Comparison of ENCODE assay signal across 1 cellular context in the genomic region with DNA sequence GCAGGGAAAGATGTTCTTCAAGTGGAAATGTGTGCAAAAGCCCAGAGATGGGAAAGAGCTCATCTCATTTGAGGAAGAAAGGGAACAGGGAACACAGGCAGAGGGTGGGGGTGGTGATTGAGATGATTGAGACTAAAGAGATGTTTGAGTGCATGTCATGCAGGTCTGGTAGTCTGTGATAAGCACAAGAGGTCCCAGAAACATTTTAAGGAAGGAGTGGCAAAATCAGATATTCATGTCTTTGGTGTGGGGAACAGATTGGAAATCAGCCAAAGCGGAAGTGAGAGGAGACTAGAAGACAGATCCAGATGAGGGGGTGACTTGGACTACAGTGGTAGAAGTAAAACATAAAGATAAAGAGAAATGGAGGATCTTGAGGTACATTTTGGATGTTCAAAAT.
A peak's percentile ranks its signal among the peaks of the same experiment; 100 is the strongest.
TF ChIP-seq lines count a peak whose summit lies in the region.

No MANE protein-coding gene starts in this region.

TF ChIP-seq in K562, 482 proteins besides CTCF, POLR2A, EP300 and RAD21 (continued from another document and continues in another):
- TF ChIP-seq, protein P1, sequence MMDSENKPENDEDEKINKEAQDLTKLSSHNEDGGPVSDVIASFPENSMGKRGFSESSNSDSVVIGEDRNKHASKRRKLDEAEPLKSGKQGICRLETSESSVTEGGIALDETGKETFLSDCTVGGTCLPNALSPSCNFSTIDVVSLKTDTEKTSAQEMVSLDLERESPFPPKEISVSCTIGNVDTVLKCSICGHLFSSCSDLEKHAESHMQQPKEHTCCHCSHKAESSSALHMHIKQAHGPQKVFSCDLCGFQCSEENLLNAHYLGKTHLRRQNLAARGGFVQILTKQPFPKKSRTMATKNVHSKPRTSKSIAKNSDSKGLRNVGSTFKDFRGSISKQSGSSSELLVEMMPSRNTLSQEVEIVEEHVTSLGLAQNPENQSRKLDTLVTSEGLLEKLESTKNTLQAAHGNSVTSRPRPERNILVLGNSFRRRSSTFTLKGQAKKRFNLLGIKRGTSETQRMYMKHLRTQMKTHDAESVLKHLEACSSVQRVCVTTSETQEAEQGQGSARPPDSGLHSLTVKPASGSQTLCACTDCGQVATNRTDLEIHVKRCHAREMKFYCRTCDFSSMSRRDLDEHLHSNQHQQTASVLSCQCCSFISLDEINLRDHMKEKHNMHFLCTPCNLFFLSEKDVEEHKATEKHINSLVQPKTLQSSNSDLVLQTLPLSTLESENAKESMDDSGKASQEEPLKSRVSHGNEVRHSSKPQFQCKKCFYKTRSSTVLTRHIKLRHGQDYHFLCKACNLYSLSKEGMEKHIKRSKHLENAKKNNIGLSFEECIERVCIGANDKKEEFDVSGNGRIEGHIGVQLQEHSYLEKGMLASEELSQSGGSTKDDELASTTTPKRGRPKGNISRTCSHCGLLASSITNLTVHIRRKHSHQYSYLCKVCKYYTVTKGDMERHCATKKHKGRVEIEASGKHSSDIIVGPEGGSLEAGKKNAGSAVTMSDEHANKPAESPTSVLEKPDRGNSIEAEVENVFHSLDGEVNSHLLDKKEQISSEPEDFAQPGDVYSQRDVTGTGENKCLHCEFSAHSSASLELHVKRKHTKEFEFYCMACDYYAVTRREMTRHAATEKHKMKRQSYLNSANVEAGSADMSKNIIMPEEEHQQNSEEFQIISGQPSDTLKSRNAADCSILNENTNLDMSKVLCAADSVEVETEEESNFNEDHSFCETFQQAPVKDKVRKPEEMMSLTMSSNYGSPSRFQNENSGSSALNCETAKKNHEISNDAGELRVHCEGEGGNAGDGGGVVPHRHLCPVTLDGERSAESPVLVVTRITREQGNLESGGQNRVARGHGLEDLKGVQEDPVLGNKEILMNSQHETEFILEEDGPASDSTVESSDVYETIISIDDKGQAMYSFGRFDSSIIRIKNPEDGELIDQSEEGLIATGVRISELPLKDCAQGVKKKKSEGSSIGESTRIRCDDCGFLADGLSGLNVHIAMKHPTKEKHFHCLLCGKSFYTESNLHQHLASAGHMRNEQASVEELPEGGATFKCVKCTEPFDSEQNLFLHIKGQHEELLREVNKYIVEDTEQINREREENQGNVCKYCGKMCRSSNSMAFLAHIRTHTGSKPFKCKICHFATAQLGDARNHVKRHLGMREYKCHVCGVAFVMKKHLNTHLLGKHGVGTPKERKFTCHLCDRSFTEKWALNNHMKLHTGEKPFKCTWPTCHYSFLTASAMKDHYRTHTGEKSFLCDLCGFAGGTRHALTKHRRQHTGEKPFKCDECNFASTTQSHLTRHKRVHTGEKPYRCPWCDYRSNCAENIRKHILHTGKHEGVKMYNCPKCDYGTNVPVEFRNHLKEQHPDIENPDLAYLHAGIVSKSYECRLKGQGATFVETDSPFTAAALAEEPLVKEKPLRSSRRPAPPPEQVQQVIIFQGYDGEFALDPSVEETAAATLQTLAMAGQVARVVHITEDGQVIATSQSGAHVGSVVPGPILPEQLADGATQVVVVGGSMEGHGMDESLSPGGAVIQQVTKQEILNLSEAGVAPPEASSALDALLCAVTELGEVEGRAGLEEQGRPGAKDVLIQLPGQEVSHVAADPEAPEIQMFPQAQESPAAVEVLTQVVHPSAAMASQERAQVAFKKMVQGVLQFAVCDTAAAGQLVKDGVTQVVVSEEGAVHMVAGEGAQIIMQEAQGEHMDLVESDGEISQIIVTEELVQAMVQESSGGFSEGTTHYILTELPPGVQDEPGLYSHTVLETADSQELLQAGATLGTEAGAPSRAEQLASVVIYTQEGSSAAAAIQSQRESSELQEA (IDR thresholded peaks at IDR 0.05; ENCODE audit: low read depth): no peak
- TF ChIP-seq XRCC5 (IDR thresholded peaks at IDR 0.05; ENCODE audit: low read depth, low read length) (no peak), MTF1 (CRISPR knock-in tag; IDR thresholded peaks at IDR 0.05; ENCODE audit: borderline replicate concordance) (no peak), ATF1 (CRISPR knock-in tag; IDR thresholded peaks at IDR 0.05) (no peak), ATF1 (tag; IDR thresholded peaks at IDR 0.05) (no peak), RCOR1 (IDR thresholded peaks at IDR 0.05; ENCODE audit: borderline replicate concordance in 1 of 2, low read depth in 2 of 2, low read length in 2 of 2) (0 out of 4 replicates have a peak, but pooled peaks of 1 of the 2 experiments have one; percentile 22), PHB2 (IDR thresholded peaks at IDR 0.05; ENCODE audit: low read depth) (no peak), ZSCAN32 (CRISPR knock-in tag; IDR thresholded peaks at IDR 0.05) (no peak), CSDE1 (IDR thresholded peaks at IDR 0.05) (no peak), CBX2 (IDR thresholded peaks at IDR 0.05; ENCODE audit: insufficient read depth, low read length, poor library complexity, severe bottlenecking) (no peak), HDAC6 (IDR thresholded peaks at IDR 0.05; ENCODE audit: low read depth, low read length) (no peak), MYC (IDR thresholded peaks at IDR 0.05; ENCODE audit: low read depth, low read length) (no peak), MYC (CRISPR knock-in tag; IDR thresholded peaks at IDR 0.05; ENCODE audit: borderline replicate concordance, low read depth) (no peak), CREBBP (IDR thresholded peaks at IDR 0.05; ENCODE audit: low read depth, low read length) (no peak), L3MBTL2 (IDR thresholded peaks at IDR 0.05) (no peak), PYGO2 (tag; IDR thresholded peaks at IDR 0.05) (0 out of 2 replicates have a peak, but pooled peaks have one; percentile 27), IRF2 (CRISPR knock-in tag; IDR thresholded peaks at IDR 0.05) (no peak), HCFC1 (IDR thresholded peaks at IDR 0.05; ENCODE audit: low read depth, low read length) (no peak), ZBED1 (IDR thresholded peaks at IDR 0.05) (no peak), OTX1 (CRISPR knock-in tag; IDR thresholded peaks at IDR 0.05) (no peak), HNRNPLL (IDR thresholded peaks at IDR 0.05; ENCODE audit: low read depth, low read length, poor library complexity, severe bottlenecking) (no peak), MCM2 (IDR thresholded peaks at IDR 0.05; ENCODE audit: low read depth) (no peak), RAD51 (IDR thresholded peaks at IDR 0.05; ENCODE audit: borderline replicate concordance, low read depth) (no peak)
- TF ChIP-seq, protein P2, sequence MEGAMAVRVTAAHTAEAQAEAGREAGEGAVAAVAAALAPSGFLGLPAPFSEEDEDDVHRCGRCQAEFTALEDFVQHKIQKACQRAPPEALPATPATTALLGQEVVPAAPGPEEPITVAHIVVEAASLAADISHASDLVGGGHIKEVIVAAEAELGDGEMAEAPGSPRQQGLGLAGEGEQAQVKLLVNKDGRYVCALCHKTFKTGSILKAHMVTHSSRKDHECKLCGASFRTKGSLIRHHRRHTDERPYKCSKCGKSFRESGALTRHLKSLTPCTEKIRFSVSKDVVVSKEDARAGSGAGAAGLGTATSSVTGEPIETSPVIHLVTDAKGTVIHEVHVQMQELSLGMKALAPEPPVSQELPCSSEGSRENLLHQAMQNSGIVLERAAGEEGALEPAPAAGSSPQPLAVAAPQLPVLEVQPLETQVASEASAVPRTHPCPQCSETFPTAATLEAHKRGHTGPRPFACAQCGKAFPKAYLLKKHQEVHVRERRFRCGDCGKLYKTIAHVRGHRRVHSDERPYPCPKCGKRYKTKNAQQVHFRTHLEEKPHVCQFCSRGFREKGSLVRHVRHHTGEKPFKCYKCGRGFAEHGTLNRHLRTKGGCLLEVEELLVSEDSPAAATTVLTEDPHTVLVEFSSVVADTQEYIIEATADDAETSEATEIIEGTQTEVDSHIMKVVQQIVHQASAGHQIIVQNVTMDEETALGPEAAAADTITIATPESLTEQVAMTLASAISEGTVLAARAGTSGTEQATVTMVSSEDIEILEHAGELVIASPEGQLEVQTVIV (CRISPR knock-in tag; IDR thresholded peaks at IDR 0.05; ENCODE audit: borderline replicate concordance): no peak
- TF ChIP-seq, protein P3, sequence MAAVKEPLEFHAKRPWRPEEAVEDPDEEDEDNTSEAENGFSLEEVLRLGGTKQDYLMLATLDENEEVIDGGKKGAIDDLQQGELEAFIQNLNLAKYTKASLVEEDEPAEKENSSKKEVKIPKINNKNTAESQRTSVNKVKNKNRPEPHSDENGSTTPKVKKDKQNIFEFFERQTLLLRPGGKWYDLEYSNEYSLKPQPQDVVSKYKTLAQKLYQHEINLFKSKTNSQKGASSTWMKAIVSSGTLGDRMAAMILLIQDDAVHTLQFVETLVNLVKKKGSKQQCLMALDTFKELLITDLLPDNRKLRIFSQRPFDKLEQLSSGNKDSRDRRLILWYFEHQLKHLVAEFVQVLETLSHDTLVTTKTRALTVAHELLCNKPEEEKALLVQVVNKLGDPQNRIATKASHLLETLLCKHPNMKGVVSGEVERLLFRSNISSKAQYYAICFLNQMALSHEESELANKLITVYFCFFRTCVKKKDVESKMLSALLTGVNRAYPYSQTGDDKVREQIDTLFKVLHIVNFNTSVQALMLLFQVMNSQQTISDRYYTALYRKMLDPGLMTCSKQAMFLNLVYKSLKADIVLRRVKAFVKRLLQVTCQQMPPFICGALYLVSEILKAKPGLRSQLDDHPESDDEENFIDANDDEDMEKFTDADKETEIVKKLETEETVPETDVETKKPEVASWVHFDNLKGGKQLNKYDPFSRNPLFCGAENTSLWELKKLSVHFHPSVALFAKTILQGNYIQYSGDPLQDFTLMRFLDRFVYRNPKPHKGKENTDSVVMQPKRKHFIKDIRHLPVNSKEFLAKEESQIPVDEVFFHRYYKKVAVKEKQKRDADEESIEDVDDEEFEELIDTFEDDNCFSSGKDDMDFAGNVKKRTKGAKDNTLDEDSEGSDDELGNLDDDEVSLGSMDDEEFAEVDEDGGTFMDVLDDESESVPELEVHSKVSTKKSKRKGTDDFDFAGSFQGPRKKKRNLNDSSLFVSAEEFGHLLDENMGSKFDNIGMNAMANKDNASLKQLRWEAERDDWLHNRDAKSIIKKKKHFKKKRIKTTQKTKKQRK (IDR thresholded peaks at IDR 0.05; ENCODE audit: borderline replicate concordance, low read depth, low read length): no peak
- TF ChIP-seq, protein P4, sequence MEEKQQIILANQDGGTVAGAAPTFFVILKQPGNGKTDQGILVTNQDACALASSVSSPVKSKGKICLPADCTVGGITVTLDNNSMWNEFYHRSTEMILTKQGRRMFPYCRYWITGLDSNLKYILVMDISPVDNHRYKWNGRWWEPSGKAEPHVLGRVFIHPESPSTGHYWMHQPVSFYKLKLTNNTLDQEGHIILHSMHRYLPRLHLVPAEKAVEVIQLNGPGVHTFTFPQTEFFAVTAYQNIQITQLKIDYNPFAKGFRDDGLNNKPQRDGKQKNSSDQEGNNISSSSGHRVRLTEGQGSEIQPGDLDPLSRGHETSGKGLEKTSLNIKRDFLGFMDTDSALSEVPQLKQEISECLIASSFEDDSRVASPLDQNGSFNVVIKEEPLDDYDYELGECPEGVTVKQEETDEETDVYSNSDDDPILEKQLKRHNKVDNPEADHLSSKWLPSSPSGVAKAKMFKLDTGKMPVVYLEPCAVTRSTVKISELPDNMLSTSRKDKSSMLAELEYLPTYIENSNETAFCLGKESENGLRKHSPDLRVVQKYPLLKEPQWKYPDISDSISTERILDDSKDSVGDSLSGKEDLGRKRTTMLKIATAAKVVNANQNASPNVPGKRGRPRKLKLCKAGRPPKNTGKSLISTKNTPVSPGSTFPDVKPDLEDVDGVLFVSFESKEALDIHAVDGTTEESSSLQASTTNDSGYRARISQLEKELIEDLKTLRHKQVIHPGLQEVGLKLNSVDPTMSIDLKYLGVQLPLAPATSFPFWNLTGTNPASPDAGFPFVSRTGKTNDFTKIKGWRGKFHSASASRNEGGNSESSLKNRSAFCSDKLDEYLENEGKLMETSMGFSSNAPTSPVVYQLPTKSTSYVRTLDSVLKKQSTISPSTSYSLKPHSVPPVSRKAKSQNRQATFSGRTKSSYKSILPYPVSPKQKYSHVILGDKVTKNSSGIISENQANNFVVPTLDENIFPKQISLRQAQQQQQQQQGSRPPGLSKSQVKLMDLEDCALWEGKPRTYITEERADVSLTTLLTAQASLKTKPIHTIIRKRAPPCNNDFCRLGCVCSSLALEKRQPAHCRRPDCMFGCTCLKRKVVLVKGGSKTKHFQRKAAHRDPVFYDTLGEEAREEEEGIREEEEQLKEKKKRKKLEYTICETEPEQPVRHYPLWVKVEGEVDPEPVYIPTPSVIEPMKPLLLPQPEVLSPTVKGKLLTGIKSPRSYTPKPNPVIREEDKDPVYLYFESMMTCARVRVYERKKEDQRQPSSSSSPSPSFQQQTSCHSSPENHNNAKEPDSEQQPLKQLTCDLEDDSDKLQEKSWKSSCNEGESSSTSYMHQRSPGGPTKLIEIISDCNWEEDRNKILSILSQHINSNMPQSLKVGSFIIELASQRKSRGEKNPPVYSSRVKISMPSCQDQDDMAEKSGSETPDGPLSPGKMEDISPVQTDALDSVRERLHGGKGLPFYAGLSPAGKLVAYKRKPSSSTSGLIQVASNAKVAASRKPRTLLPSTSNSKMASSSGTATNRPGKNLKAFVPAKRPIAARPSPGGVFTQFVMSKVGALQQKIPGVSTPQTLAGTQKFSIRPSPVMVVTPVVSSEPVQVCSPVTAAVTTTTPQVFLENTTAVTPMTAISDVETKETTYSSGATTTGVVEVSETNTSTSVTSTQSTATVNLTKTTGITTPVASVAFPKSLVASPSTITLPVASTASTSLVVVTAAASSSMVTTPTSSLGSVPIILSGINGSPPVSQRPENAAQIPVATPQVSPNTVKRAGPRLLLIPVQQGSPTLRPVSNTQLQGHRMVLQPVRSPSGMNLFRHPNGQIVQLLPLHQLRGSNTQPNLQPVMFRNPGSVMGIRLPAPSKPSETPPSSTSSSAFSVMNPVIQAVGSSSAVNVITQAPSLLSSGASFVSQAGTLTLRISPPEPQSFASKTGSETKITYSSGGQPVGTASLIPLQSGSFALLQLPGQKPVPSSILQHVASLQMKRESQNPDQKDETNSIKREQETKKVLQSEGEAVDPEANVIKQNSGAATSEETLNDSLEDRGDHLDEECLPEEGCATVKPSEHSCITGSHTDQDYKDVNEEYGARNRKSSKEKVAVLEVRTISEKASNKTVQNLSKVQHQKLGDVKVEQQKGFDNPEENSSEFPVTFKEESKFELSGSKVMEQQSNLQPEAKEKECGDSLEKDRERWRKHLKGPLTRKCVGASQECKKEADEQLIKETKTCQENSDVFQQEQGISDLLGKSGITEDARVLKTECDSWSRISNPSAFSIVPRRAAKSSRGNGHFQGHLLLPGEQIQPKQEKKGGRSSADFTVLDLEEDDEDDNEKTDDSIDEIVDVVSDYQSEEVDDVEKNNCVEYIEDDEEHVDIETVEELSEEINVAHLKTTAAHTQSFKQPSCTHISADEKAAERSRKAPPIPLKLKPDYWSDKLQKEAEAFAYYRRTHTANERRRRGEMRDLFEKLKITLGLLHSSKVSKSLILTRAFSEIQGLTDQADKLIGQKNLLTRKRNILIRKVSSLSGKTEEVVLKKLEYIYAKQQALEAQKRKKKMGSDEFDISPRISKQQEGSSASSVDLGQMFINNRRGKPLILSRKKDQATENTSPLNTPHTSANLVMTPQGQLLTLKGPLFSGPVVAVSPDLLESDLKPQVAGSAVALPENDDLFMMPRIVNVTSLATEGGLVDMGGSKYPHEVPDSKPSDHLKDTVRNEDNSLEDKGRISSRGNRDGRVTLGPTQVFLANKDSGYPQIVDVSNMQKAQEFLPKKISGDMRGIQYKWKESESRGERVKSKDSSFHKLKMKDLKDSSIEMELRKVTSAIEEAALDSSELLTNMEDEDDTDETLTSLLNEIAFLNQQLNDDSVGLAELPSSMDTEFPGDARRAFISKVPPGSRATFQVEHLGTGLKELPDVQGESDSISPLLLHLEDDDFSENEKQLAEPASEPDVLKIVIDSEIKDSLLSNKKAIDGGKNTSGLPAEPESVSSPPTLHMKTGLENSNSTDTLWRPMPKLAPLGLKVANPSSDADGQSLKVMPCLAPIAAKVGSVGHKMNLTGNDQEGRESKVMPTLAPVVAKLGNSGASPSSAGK (IDR thresholded peaks at IDR 0.05): no peak
